Comparison of ENCODE assay signal across 1 cellular context in the genomic region with DNA sequence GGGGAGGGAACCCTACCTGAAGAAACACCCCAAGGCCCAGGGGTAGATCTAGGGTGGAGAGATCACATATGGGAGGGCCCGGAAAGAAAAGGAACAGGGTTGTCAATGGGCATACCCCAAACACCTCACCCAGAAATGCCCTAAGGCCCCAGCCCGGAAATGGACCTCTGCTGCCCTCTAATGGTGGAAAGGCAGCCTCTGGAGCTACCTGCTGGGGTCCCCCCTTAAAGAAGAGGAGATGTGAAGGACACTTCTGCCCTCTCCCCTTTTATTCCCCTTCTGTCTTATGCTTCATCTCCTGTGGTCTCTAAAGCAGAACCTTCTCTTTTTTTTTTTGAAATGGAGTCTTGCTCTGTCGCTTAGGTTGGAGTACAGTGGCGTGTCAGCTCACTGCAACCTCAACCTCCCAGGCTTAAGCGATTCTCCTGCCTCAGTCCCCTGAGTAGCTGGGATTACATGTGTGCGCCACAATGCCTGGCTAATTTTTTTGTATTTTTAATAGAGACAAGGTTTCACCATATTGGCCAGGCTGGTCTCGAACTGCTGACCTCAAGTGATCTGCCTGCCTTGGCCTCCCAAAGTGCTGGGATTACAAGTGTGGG.
TF ChIP-seq lines count a peak whose summit lies in the region.

No MANE protein-coding gene starts in this region.

TF ChIP-seq in HepG2, 621 proteins besides CTCF, POLR2A, EP300 and RAD21 (continued from another document and continues in another):
- TF ChIP-seq CHCHD3 (CRISPR knock-in tag; IDR thresholded peaks at IDR 0.05) (no peak), SMAD3 (CRISPR knock-in tag; IDR thresholded peaks at IDR 0.05) (0 out of 2 replicates have a peak, but pooled peaks have one; percentile 36), GABPA (IDR thresholded peaks at IDR 0.05; ENCODE audit: low read depth, low read length) (no peak), GABPA (CRISPR knock-in tag; IDR thresholded peaks at IDR 0.05; ENCODE audit: low read depth) (peak; percentile 62), SIX4 (CRISPR knock-in tag; IDR thresholded peaks at IDR 0.05) (no peak), FOXA3 (CRISPR knock-in tag; IDR thresholded peaks at IDR 0.05) (no peak), ZNF282 (IDR thresholded peaks at IDR 0.05; ENCODE audit: partially characterized antibody) (no peak), PLRG1 (conservative IDR thresholded peaks at IDR 0.05) (no peak), ZNF792 (CRISPR knock-in tag; IDR thresholded peaks at IDR 0.05) (no peak), MYC (CRISPR knock-in tag; IDR thresholded peaks at IDR 0.05; ENCODE audit: borderline replicate concordance) (0 out of 2 replicates have a peak, but pooled peaks have one; percentile 26), GATAD2A (CRISPR knock-in tag; IDR thresholded peaks at IDR 0.05) (peak; percentile 45; the same call in 1 of the 2 replicates), TBP (CRISPR knock-in tag; IDR thresholded peaks at IDR 0.05) (no peak), NBN (conservative IDR thresholded peaks at IDR 0.05) (no peak), YEATS2 (CRISPR knock-in tag; IDR thresholded peaks at IDR 0.05; ENCODE audit: borderline replicate concordance) (peak; percentile 38; the same call in 1 of the 2 replicates), SAP130 (CRISPR knock-in tag; IDR thresholded peaks at IDR 0.05; ENCODE audit: low read depth) (no peak), ZNF547 (CRISPR knock-in tag; IDR thresholded peaks at IDR 0.05) (peak; percentile 47; the same call in 1 of the 2 replicates), KLF16 (CRISPR knock-in tag; IDR thresholded peaks at IDR 0.05) (peak in 1 of 2 experiments; percentile 57; a peak in 1 of 4 replicates), ZNF331 (CRISPR knock-in tag; IDR thresholded peaks at IDR 0.05) (peak; percentile 6; the same call in 1 of the 2 replicates), STAG1 (CRISPR knock-in tag; IDR thresholded peaks at IDR 0.05) (peak; percentile 93), MTF2 (CRISPR knock-in tag; IDR thresholded peaks at IDR 0.05; ENCODE audit: borderline replicate concordance) (no peak), SSRP1 (CRISPR knock-in tag; IDR thresholded peaks at IDR 0.05) (no peak), ZNF619 (CRISPR knock-in tag; IDR thresholded peaks at IDR 0.05) (peak; percentile 77; the same call in 1 of the 2 replicates), KLF12 (CRISPR knock-in tag; IDR thresholded peaks at IDR 0.05; ENCODE audit: borderline replicate concordance) (no peak)
- TF ChIP-seq, protein P1, sequence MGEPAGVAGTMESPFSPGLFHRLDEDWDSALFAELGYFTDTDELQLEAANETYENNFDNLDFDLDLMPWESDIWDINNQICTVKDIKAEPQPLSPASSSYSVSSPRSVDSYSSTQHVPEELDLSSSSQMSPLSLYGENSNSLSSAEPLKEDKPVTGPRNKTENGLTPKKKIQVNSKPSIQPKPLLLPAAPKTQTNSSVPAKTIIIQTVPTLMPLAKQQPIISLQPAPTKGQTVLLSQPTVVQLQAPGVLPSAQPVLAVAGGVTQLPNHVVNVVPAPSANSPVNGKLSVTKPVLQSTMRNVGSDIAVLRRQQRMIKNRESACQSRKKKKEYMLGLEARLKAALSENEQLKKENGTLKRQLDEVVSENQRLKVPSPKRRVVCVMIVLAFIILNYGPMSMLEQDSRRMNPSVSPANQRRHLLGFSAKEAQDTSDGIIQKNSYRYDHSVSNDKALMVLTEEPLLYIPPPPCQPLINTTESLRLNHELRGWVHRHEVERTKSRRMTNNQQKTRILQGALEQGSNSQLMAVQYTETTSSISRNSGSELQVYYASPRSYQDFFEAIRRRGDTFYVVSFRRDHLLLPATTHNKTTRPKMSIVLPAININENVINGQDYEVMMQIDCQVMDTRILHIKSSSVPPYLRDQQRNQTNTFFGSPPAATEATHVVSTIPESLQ (CRISPR knock-in tag; conservative IDR thresholded peaks at IDR 0.05), result peak; percentile 40; the same call in 1 of the 2 replicates
- TF ChIP-seq, protein P2, sequence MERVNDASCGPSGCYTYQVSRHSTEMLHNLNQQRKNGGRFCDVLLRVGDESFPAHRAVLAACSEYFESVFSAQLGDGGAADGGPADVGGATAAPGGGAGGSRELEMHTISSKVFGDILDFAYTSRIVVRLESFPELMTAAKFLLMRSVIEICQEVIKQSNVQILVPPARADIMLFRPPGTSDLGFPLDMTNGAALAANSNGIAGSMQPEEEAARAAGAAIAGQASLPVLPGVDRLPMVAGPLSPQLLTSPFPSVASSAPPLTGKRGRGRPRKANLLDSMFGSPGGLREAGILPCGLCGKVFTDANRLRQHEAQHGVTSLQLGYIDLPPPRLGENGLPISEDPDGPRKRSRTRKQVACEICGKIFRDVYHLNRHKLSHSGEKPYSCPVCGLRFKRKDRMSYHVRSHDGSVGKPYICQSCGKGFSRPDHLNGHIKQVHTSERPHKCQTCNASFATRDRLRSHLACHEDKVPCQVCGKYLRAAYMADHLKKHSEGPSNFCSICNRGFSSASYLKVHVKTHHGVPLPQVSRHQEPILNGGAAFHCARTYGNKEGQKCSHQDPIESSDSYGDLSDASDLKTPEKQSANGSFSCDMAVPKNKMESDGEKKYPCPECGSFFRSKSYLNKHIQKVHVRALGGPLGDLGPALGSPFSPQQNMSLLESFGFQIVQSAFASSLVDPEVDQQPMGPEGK (CRISPR knock-in tag; IDR thresholded peaks at IDR 0.05), result peak; percentile 46; the same call in 1 of the 2 replicates
- TF ChIP-seq, protein P3, sequence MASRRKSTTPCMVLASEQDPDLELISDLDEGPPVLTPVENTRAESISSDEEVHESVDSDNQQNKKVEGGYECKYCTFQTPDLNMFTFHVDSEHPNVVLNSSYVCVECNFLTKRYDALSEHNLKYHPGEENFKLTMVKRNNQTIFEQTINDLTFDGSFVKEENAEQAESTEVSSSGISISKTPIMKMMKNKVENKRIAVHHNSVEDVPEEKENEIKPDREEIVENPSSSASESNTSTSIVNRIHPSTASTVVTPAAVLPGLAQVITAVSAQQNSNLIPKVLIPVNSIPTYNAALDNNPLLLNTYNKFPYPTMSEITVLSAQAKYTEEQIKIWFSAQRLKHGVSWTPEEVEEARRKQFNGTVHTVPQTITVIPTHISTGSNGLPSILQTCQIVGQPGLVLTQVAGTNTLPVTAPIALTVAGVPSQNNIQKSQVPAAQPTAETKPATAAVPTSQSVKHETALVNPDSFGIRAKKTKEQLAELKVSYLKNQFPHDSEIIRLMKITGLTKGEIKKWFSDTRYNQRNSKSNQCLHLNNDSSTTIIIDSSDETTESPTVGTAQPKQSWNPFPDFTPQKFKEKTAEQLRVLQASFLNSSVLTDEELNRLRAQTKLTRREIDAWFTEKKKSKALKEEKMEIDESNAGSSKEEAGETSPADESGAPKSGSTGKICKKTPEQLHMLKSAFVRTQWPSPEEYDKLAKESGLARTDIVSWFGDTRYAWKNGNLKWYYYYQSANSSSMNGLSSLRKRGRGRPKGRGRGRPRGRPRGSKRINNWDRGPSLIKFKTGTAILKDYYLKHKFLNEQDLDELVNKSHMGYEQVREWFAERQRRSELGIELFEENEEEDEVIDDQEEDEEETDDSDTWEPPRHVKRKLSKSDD (CRISPR knock-in tag; IDR thresholded peaks at IDR 0.05; ENCODE audit: low read depth), result no peak
- TF ChIP-seq, protein P4, sequence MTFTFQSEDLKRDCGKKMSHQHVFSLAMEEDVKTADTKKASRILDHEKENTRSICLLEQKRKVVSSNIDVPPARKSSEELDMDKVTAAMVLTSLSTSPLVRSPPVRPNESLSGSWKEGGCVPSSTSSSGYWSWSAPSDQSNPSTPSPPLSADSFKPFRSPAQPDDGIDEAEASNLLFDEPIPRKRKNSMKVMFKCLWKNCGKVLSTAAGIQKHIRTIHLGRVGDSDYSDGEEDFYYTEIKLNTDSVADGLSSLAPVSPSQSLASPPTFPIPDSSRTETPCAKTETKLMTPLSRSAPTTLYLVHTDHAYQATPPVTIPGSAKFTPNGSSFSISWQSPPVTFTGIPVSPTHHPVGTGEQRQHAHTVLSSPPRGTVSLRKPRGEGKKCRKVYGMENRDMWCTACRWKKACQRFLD (CRISPR knock-in tag; IDR thresholded peaks at IDR 0.05; ENCODE audit: borderline replicate concordance), result 0 out of 2 replicates have a peak, but pooled peaks have one; percentile 46
- TF ChIP-seq, protein P5, sequence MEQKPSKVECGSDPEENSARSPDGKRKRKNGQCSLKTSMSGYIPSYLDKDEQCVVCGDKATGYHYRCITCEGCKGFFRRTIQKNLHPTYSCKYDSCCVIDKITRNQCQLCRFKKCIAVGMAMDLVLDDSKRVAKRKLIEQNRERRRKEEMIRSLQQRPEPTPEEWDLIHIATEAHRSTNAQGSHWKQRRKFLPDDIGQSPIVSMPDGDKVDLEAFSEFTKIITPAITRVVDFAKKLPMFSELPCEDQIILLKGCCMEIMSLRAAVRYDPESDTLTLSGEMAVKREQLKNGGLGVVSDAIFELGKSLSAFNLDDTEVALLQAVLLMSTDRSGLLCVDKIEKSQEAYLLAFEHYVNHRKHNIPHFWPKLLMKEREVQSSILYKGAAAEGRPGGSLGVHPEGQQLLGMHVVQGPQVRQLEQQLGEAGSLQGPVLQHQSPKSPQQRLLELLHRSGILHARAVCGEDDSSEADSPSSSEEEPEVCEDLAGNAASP (CRISPR knock-in tag; IDR thresholded peaks at IDR 0.05; ENCODE audit: borderline replicate concordance), result 0 out of 2 replicates have a peak, but pooled peaks have one; percentile 40
- TF ChIP-seq, protein P6, sequence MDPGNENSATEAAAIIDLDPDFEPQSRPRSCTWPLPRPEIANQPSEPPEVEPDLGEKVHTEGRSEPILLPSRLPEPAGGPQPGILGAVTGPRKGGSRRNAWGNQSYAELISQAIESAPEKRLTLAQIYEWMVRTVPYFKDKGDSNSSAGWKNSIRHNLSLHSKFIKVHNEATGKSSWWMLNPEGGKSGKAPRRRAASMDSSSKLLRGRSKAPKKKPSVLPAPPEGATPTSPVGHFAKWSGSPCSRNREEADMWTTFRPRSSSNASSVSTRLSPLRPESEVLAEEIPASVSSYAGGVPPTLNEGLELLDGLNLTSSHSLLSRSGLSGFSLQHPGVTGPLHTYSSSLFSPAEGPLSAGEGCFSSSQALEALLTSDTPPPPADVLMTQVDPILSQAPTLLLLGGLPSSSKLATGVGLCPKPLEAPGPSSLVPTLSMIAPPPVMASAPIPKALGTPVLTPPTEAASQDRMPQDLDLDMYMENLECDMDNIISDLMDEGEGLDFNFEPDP (CRISPR knock-in tag; conservative IDR thresholded peaks at IDR 0.05), result 0 out of 2 replicates have a peak, but pooled peaks have one; percentile 36
- TF ChIP-seq, protein P7, sequence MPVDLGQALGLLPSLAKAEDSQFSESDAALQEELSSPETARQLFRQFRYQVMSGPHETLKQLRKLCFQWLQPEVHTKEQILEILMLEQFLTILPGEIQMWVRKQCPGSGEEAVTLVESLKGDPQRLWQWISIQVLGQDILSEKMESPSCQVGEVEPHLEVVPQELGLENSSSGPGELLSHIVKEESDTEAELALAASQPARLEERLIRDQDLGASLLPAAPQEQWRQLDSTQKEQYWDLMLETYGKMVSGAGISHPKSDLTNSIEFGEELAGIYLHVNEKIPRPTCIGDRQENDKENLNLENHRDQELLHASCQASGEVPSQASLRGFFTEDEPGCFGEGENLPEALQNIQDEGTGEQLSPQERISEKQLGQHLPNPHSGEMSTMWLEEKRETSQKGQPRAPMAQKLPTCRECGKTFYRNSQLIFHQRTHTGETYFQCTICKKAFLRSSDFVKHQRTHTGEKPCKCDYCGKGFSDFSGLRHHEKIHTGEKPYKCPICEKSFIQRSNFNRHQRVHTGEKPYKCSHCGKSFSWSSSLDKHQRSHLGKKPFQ (CRISPR knock-in tag; IDR thresholded peaks at IDR 0.05; ENCODE audit: insufficient replicate concordance), result peak; percentile 32
- TF ChIP-seq, protein P8, sequence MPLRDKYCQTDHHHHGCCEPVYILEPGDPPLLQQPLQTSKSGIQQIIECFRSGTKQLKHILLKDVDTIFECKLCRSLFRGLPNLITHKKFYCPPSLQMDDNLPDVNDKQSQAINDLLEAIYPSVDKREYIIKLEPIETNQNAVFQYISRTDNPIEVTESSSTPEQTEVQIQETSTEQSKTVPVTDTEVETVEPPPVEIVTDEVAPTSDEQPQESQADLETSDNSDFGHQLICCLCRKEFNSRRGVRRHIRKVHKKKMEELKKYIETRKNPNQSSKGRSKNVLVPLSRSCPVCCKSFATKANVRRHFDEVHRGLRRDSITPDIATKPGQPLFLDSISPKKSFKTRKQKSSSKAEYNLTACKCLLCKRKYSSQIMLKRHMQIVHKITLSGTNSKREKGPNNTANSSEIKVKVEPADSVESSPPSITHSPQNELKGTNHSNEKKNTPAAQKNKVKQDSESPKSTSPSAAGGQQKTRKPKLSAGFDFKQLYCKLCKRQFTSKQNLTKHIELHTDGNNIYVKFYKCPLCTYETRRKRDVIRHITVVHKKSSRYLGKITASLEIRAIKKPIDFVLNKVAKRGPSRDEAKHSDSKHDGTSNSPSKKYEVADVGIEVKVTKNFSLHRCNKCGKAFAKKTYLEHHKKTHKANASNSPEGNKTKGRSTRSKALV (CRISPR knock-in tag; IDR thresholded peaks at IDR 0.05), result no peak
- TF ChIP-seq, protein P9, sequence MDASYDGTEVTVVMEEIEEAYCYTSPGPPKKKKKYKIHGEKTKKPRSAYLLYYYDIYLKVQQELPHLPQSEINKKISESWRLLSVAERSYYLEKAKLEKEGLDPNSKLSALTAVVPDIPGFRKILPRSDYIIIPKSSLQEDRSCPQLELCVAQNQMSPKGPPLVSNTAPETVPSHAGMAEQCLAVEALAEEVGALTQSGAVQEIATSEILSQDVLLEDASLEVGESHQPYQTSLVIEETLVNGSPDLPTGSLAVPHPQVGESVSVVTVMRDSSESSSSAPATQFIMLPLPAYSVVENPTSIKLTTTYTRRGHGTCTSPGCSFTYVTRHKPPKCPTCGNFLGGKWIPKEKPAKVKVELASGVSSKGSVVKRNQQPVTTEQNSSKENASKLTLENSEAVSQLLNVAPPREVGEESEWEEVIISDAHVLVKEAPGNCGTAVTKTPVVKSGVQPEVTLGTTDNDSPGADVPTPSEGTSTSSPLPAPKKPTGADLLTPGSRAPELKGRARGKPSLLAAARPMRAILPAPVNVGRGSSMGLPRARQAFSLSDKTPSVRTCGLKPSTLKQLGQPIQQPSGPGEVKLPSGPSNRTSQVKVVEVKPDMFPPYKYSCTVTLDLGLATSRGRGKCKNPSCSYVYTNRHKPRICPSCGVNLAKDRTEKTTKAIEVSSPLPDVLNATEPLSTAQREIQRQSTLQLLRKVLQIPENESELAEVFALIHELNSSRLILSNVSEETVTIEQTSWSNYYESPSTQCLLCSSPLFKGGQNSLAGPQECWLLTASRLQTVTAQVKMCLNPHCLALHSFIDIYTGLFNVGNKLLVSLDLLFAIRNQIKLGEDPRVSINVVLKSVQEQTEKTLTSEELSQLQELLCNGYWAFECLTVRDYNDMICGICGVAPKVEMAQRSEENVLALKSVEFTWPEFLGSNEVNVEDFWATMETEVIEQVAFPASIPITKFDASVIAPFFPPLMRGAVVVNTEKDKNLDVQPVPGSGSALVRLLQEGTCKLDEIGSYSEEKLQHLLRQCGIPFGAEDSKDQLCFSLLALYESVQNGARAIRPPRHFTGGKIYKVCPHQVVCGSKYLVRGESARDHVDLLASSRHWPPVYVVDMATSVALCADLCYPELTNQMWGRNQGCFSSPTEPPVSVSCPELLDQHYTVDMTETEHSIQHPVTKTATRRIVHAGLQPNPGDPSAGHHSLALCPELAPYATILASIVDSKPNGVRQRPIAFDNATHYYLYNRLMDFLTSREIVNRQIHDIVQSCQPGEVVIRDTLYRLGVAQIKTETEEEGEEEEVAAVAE (CRISPR knock-in tag; IDR thresholded peaks at IDR 0.05; ENCODE audit: borderline replicate concordance), result peak; percentile 70; the same call in 1 of the 2 replicates
- TF ChIP-seq, protein P10, sequence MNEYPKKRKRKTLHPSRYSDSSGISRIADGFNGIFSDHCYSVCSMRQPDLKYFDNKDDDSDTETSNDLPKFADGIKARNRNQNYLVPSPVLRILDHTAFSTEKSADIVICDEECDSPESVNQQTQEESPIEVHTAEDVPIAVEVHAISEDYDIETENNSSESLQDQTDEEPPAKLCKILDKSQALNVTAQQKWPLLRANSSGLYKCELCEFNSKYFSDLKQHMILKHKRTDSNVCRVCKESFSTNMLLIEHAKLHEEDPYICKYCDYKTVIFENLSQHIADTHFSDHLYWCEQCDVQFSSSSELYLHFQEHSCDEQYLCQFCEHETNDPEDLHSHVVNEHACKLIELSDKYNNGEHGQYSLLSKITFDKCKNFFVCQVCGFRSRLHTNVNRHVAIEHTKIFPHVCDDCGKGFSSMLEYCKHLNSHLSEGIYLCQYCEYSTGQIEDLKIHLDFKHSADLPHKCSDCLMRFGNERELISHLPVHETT (CRISPR knock-in tag; conservative IDR thresholded peaks at IDR 0.05), result 0 out of 2 replicates have a peak, but pooled peaks have one; percentile 40
